ENCODE assay signal across 21 cellular contexts in the genomic region with DNA sequence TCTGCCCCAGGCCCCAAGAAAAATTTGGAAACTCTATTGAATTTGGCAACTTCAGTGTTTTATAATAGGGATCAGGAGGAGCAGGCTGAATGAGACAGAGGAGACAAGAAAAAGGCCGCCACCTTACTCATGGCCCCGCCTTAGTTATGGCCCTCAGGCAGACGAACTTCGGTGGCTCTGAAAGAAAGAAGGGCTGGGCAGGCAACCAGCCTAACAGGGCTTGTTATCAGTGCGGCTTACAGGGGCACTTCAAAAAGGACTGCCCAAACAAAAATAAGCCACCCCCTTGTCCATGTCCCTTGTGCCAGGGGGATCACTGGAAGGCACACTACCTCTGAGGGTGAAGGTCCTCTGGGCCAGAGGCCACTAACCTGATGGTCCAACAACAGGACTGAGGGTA.
"Had no signal": no experiment of that assay in that cellular context is flagged by ENCODE, and none has a peak within 500 bp of the region (broad histone marks: within the 10 kb centered on the region; RNA-seq: fewer than 3 reads in every experiment).

No MANE protein-coding gene starts in this region.

- ATAC-seq: activated T-cell treated with anti-CD3 and anti-CD28 coated beads, Interleukin-2, amount 50 U/mL, for 4 hours; left lung; SK-N-SH treated with all-trans-retinoic acid at 6 μM for 48 hours; stimulated activated naive CD8-positive, alpha-beta T cell treated with anti-CD3 and anti-CD28 coated beads, Interleukin-15, Interleukin-2, amounts not matched to agents 100 U/mL and 50 U/mL, for 24 hours had no signal

- H3K9me3 ChIP-seq: sigmoid colon had no signal

- H3K27ac Mint-ChIP-seq: activated naive CD4-positive, alpha-beta T cell treated with anti-CD3 and anti-CD28 coated beads for 36 hours; activated naive CD8-positive, alpha-beta T cell treated with anti-CD3 and anti-CD28 coated beads, Interleukin-2, amount 10 ng/mL, durations not matched to agents 7 days and 5 days; endodermal cell; mesothelial cell of epicardium had no signal

- H3K27me3 ChIP-seq: left lung, sigmoid colon had no signal

- DNase-seq: activated CD4-positive, CD25-positive, alpha-beta regulatory T cell treated with anti-CD3 and anti-CD28 coated beads, Interleukin-2, amount 50 U/mL, for 72 hours; activated effector memory CD4-positive, alpha-beta T cell treated with Interleukin-2 at 50 U/mL for 16 hours; activated naive CD4-positive, alpha-beta T cell treated with anti-CD3 and anti-CD28 coated beads for 36 hours; activated naive CD8-positive, alpha-beta T cell treated with anti-CD3 and anti-CD28 coated beads, Interleukin-2, amount 10 ng/mL, durations not matched to agents 7 days and 5 days; activated T-cell treated with anti-CD3 and anti-CD28 coated beads, Interleukin-2, amount 50 U/mL, for 4 hours; amniotic stem cell; cerebellar nuclear complex; cortex of kidney; endodermal cell; foreskin melanocyte; immature natural killer cell; left lung; mammary epithelial cell; retina; sigmoid colon; stimulated activated CD4-positive, alpha-beta T cell treated with anti-CD3 and anti-CD28 coated beads, Interleukin-4, amount 100 ng/mL, for 1 hour; stimulated activated naive CD8-positive, alpha-beta T cell treated with anti-CD3 and anti-CD28 coated beads, Interleukin-15, Interleukin-2, amounts not matched to agents 100 U/mL and 50 U/mL, for 24 hours; WERI-Rb-1 had no signal

- H3K9me3 Mint-ChIP-seq: immature natural killer cell had no signal

- H3K4me3 Mint-ChIP-seq: activated naive CD4-positive, alpha-beta T cell treated with anti-CD3 and anti-CD28 coated beads for 36 hours; activated naive CD8-positive, alpha-beta T cell treated with anti-CD3 and anti-CD28 coated beads, Interleukin-2, amount 10 ng/mL, durations not matched to agents 7 days and 5 days; endodermal cell; immature natural killer cell; mesothelial cell of epicardium had no signal

- H3K36me3 ChIP-seq: left lung, sigmoid colon, WERI-Rb-1 had no signal

- H3K4me1 ChIP-seq: sigmoid colon had no signal

- H3K27ac ChIP-seq: epithelial cell of prostate, left lung, sigmoid colon, WERI-Rb-1 had no signal

- H3K27me3 Mint-ChIP-seq: activated naive CD8-positive, alpha-beta T cell treated with anti-CD3 and anti-CD28 coated beads, Interleukin-2, amount 10 ng/mL, durations not matched to agents 7 days and 5 days had no signal

- H3K4me3 ChIP-seq: left lung, sigmoid colon had no signal
